ENCODE assay signal across 19 cellular contexts in the genomic region with DNA sequence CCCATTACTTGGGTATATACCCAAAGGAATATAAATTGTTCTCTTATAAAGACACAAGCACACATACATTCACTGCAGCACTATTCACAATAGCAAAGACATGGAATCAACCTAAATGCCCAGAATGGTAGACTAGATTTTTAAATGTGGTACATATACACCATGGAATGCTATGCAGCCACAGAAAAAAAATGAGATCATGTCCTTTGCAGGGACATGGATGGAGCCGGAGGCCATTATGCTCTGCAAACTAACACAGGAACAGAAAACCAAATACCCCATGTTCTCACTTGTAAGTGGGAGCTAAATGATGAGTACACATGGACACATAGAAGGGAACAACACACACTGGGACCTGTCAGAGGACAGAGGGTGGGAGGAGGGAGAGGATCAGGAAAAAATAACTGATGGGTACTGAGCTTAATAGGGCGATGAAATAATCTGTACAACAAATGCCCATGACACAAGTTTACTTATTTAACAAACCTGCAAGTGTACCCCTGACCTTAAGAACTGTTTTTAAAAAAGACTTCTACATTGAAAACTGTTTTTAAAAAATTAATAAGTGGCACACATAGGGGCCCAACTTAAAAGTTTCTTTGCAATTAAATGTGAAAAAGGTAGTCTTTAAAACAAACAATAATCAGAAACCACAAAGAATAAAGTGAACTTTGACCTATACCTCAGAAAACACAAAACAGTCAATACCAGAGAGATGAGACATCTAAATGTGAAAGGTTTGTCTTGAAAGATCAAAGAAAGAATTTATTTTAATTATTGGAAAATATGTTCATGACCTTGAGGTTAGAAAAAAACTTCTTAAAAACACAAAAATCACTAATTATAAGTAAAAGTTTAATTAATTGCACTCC.
DNase-seq lines count a peak whose midpoint lies in the region; ATAC-seq and FAIRE-seq lines count a peak whose summit lies in the region.
"Had no signal": no experiment of that assay in that cellular context is flagged by ENCODE, and none has a peak within 500 bp of the region (broad histone marks: within the 10 kb centered on the region; RNA-seq: fewer than 3 reads in every experiment).

No MANE protein-coding gene starts in this region.

- no peaks in the 10 kb centered on the region for H3K9me3 ChIP-seq in subcutaneous abdominal adipose tissue (ENCODE audit: control insufficient read depth in 5 of 5, low read length in 5 of 5)
- H3K9me3 ChIP-seq: SJSA1 had no signal

- H3K4me3 ChIP-seq in subcutaneous abdominal adipose tissue (ENCODE audit: low read depth in 1 of 5, low read length in 5 of 5) = no peak overlapping the region
- H3K4me3 ChIP-seq: GM23248, SJSA1, tibial nerve had no signal

- peak; percentile 61 for ATAC-seq in left ventricle myocardium superior
- no peak for ATAC-seq in GM19324 (IDR thresholded peaks at IDR 0.05; ENCODE audit: low FRiP score, unreplicated experiment)
- no peak for ATAC-seq in HG03139 (IDR thresholded peaks at IDR 0.05; ENCODE audit: unreplicated experiment)
- ATAC-seq: activated CD8-positive, alpha-beta T cell treated with anti-CD3 and anti-CD28 coated beads, Interleukin-2, amount 10 ng/mL, durations not matched to agents 7 days and 5 days had no signal

- peaks cover 0 to 35% (median 22%) of the 10 kb centered on the region in 5 donors for H3K4me1 ChIP-seq in subcutaneous abdominal adipose tissue (ENCODE audit: control insufficient read depth in 5 of 5, insufficient read depth in 5 of 5, low read length in 5 of 5)
- H3K4me1 ChIP-seq: SJSA1 had no signal

- intact Hi-C loops in left ventricle myocardium superior (cut with micrococcal nuclease) = no loop called here

- no peaks in the 10 kb centered on the region for H3K36me3 ChIP-seq in subcutaneous abdominal adipose tissue (ENCODE audit: control insufficient read depth in 5 of 5, insufficient read depth in 5 of 5, low read length in 5 of 5)

- peak overlapping the region in 3 of 5 donors; percentile 10 to 52 (median 20) for H3K9ac ChIP-seq in subcutaneous abdominal adipose tissue (ENCODE audit: low read length in 5 of 5)
- H3K9ac ChIP-seq: GM23248 had no signal

- peak; percentile 30 for DNase-seq in HCEC 1CT
- DNase-seq in left ventricle myocardium superior = no peak
- DNase-seq in NCI-H1930 (lab: John Stamatoyannopoulos, UW) = no peak
- DNase-seq: activated B cell treated with CpG ODN at 0.5 μM for 24 hours; activated CD8-positive, alpha-beta T cell treated with anti-CD3 and anti-CD28 coated beads, Interleukin-2, amount 10 ng/mL, durations not matched to agents 7 days and 5 days; activated T-cell treated with anti-CD3 and anti-CD28 coated beads, Interleukin-2, amount 50 U/mL, for 24 hours; GM23248; NCI-H1436 treated with DMSO at 0.1 percent for 48 hours; NCI-H2171; retina; stimulated activated naive CD4-positive, alpha-beta T cell; T-helper 2 cell had no signal

- peak; percentile 72 for FAIRE-seq in TTC549 (lab: Jason Lieb, UNC)
- FAIRE-seq: GM18507 had no signal

- no peaks in the 10 kb centered on the region for H3K27me3 ChIP-seq in subcutaneous abdominal adipose tissue (ENCODE audit: control insufficient read depth in 5 of 5, insufficient read depth in 4 of 5, low read length in 5 of 5)
- H3K27me3 ChIP-seq: SJSA1, tibial nerve had no signal

- peak overlapping the region; percentile 90 for H3K27ac ChIP-seq in subcutaneous abdominal adipose tissue (ENCODE audit: low read depth, low read length)
- H3K27ac ChIP-seq: GM23248, SJSA1, tibial nerve had no signal
